Comparison of ENCODE assay signal across 26 cellular contexts in genomic region chr1:45659222-45659621, GRCh38. TPM values are rescaled to one million over a fixed set of nuclear protein-coding genes. Genes with fewer than 3 reads are reported as not detected.
DNase-seq lines count a peak whose midpoint lies in the region; ATAC-seq, FAIRE-seq and TF ChIP-seq lines count a peak whose summit lies in the region.
"Had no signal": no experiment of that assay in that cellular context is flagged by ENCODE, and none has a peak within 500 bp of the region (broad histone marks: within the 10 kb centered on the region; RNA-seq: fewer than 3 reads in every experiment).

No MANE protein-coding gene starts in this region.

- H3K79me2 ChIP-seq in mammary epithelial cell (ENCODE audit: insufficient read depth, low read length): peaks cover 76% of the 10 kb centered on the region
- H3K79me2 ChIP-seq in hepatocyte: peaks cover 94% of the 10 kb centered on the region

- no peak overlapping the region for H3K27ac ChIP-seq in mammary epithelial cell (ENCODE audit: insufficient read depth, low read depth, low read length)
- peak overlapping the region; percentile 14 for H3K27ac ChIP-seq in hepatocyte
- no peak overlapping the region for H3K27ac ChIP-seq in small intestine (ENCODE audit: low read depth in 1 of 2, low read length in 1 of 2)
- H3K27ac ChIP-seq: A549; BLaER1 treated with 17β-estradiol and CSF1 and Interleukin-3, amounts not matched to agents 10 nM and 100 nM had no signal

- no peak overlapping the region for H3K4me3 ChIP-seq in mammary epithelial cell (replicated peaks in 1 of 3; ENCODE audit: insufficient read depth in 1 of 3, low read depth in 2 of 3, low read length in 3 of 3)
- H3K4me3 ChIP-seq in hepatocyte: no peak overlapping the region
- H3K4me3 ChIP-seq in small intestine (ENCODE audit: low read depth in 1 of 2, low read length in 2 of 2): no peak overlapping the region
- H3K4me3 ChIP-seq: A549; BLaER1 treated with 17β-estradiol and CSF1 and Interleukin-3, amounts not matched to agents 10 nM and 100 nM; GM12878 had no signal

- POLR2A ChIA-PET in MCF 10A (lab: Yijun Ruan, JAX): interaction anchor here (1.0 to 1.1 kb wide), 2 partner anchors 10 to 27 kb away, joined by 3 to 5 read pairs; partner anchors contain the start of gene GPBP1L1

- BruUV-seq in MCF 10A (replicated peaks; lab: Mats Ljungman, UMichigan) (no TSS peak), mammary epithelial cell (replicated peaks; lab: Mats Ljungman, UMichigan) (no TSS peak)

- in situ Hi-C loops in mammary epithelial cell (cut with MboI; ENCODE audit: low sequenced_read_pairs in 2 of 2): loop anchor here in 1 of 2 donors (25.0 kb wide), 1 partner anchor 228 kb away; no protein-coding TSS in a partner anchor

- no peaks in the 10 kb centered on the region for H3K9me2 ChIP-seq in hepatocyte (replicated peaks; ENCODE audit: insufficient read depth)

- H3K27me3 ChIP-seq in mammary epithelial cell (ENCODE audit: insufficient read depth, low read length) (no peaks in the 10 kb centered on the region), hepatocyte (no peaks in the 10 kb centered on the region), small intestine (ENCODE audit: control insufficient read depth in 2 of 2, insufficient read depth in 2 of 2, low read length in 2 of 2) (no peaks in the 10 kb centered on the region)
- H3K27me3 ChIP-seq: BE2C; BLaER1 treated with 17β-estradiol and CSF1 and Interleukin-3, amounts not matched to agents 10 nM and 100 nM had no signal

- dilution Hi-C loops in mammary epithelial cell (cut with HindIII; ENCODE audit: low sequenced_read_pairs): no loop called here

- no peak for ATAC-seq in T-helper 17 cell
- ATAC-seq: A549, GM12878 had no signal

- no peaks in the 10 kb centered on the region for H3K4me1 ChIP-seq in mammary epithelial cell (ENCODE audit: insufficient read depth, low read length)
- peaks cover 6% of the 10 kb centered on the region for H3K4me1 ChIP-seq in hepatocyte (ENCODE audit: insufficient read depth)
- H3K4me1 ChIP-seq in small intestine (ENCODE audit: control insufficient read depth in 2 of 2, insufficient read depth in 1 of 2, low read depth in 1 of 2, low read length in 1 of 2): peaks cover 3 to 4% of the 10 kb centered on the region in 2 donors
- H3K4me1 ChIP-seq: A549; BE2C; BLaER1 treated with 17β-estradiol and CSF1 and Interleukin-3, amounts not matched to agents 10 nM and 100 nM had no signal

- peaks cover 14% of the 10 kb centered on the region for H3K4me1 Mint-ChIP-seq in MCF 10A (ENCODE audit: insufficient read depth, unreplicated experiment)
- peaks cover 14% of the 10 kb centered on the region for H3K4me1 Mint-ChIP-seq in T-helper 17 cell
- H3K4me1 Mint-ChIP-seq in progenitor cell of endocrine pancreas (ENCODE audit: low read depth): peaks cover 26% of the 10 kb centered on the region
- H3K4me1 Mint-ChIP-seq: CD14-positive monocyte had no signal

- FAIRE-seq in small intestine (lab: Jason Lieb, UNC): no peak
- FAIRE-seq: A549, D721Med, GM12878, GM18507, H54 had no signal

- no peak for TF ChIP-seq CTCF in MCF 10A (IDR thresholded peaks at IDR 0.05; ENCODE audit: unreplicated experiment)
- TF ChIP-seq CTCF in mammary epithelial cell (conservative IDR thresholded peaks at IDR 0.05 in 1 of 2, IDR thresholded peaks at IDR 0.05 in 1 of 2; ENCODE audit: extremely low read depth in 1 of 2, insufficient read depth in 1 of 2, low read depth in 1 of 2, low read length in 2 of 2): no peak
- TF ChIP-seq CTCF in hepatocyte (IDR thresholded peaks at IDR 0.05; ENCODE audit: poor library complexity): no peak
- no peak for TF ChIP-seq CTCF in progenitor cell of endocrine pancreas (IDR thresholded peaks at IDR 0.05; ENCODE audit: unreplicated experiment)

- DNase-seq in MCF 10A (ENCODE audit: unreplicated experiment): no peak
- no peak for DNase-seq in mammary epithelial cell
- DNase-seq in T-helper 17 cell: no peak
- no peak for DNase-seq in hepatocyte (ENCODE audit: low spot score)
- DNase-seq in progenitor cell of endocrine pancreas (ENCODE audit: low spot score, unreplicated experiment): no peak
- no peak for DNase-seq in NCI-H2107 (lab: John Stamatoyannopoulos, UW)
- DNase-seq in small intestine: no peak
- DNase-seq: 8988T; ACHN; AML-193; BE2C; CD4-positive, alpha-beta T cell; CD8-positive, alpha-beta memory T cell; DMS 273 treated with DMSO at 0.1 percent for 48 hours; DMS79; EL; GDM1; GOT3; HCEC 1CT had no signal

- H3K9me3 Mint-ChIP-seq in MCF 10A (ENCODE audit: unreplicated experiment) (no peaks in the 10 kb centered on the region), progenitor cell of endocrine pancreas (ENCODE audit: low read depth) (no peaks in the 10 kb centered on the region)
- H3K9me3 Mint-ChIP-seq: CD14-positive monocyte; CD4-positive, alpha-beta T cell; CD8-positive, alpha-beta memory T cell had no signal

- H3K9me3 ChIP-seq in mammary epithelial cell (replicated peaks; ENCODE audit: insufficient read depth, low read length): no peaks in the 10 kb centered on the region
- H3K9me3 ChIP-seq in T-helper 17 cell (ENCODE audit: control insufficient read depth, low read length, poor library complexity, severe bottlenecking): no peaks in the 10 kb centered on the region
- H3K9me3 ChIP-seq in hepatocyte (ENCODE audit: low read depth): no peaks in the 10 kb centered on the region
- no peaks in the 10 kb centered on the region for H3K9me3 ChIP-seq in small intestine (ENCODE audit: control insufficient read depth, low read depth)
- H3K9me3 ChIP-seq: A549; BE2C; BLaER1 treated with 17β-estradiol and CSF1 and Interleukin-3, amounts not matched to agents 10 nM and 100 nM had no signal

- no peak overlapping the region for H3K4me2 ChIP-seq in mammary epithelial cell (ENCODE audit: insufficient read depth, low read depth, low read length)
- H3K4me2 ChIP-seq in hepatocyte: peak overlapping the region; percentile 4
- H3K4me2 ChIP-seq: A549; BLaER1 treated with 17β-estradiol and CSF1 and Interleukin-3, amounts not matched to agents 10 nM and 100 nM had no signal

- no peak overlapping the region for H2AFZ ChIP-seq in mammary epithelial cell (ENCODE audit: low read depth, low read length)
- H2AFZ ChIP-seq in hepatocyte: no peak overlapping the region

- CTCF ChIA-PET in MCF 10A (lab: Yijun Ruan, JAX): no interaction called here
- CTCF ChIA-PET in mammary epithelial cell (lab: Charles Lee; ENCODE audit: low non-redundant PET): no interaction called here

- 92% methylated on average over 2 of the region's 2 CpGs for WGBS in mammary epithelial cell (ENCODE audit: low coverage, missing lambda C conversion rate)
- WGBS in hepatocyte (ENCODE audit: low lambda C conversion rate, missing lambda C conversion rate): 97% methylated on average over 2 of the region's 2 CpGs
- 68 to 89% (median 86%) methylated on average over 2 of the region's 2 CpGs for WGBS in small intestine, 3 donors

- peaks cover 89% of the 10 kb centered on the region for H3K36me3 Mint-ChIP-seq in MCF 10A (ENCODE audit: insufficient read depth, unreplicated experiment)
- peaks cover 2% of the 10 kb centered on the region for H3K36me3 Mint-ChIP-seq in T-helper 17 cell (ENCODE audit: low read depth)
- peaks cover 33% of the 10 kb centered on the region for H3K36me3 Mint-ChIP-seq in progenitor cell of endocrine pancreas (ENCODE audit: insufficient read depth)

- H4K20me1 ChIP-seq in mammary epithelial cell (ENCODE audit: insufficient read depth, low read length) (no peaks in the 10 kb centered on the region), hepatocyte (ENCODE audit: insufficient read depth, poor library complexity, severe bottlenecking) (peaks cover 45% of the 10 kb centered on the region)

- intact Hi-C loops in MCF 10A (cut with micrococcal nuclease): no loop called here
- intact Hi-C loops in mammary epithelial cell (cut with micrococcal nuclease): no loop called here

- H3K27ac Mint-ChIP-seq in MCF 10A (ENCODE audit: low read depth, unreplicated experiment) (peak overlapping the region; percentile 57), T-helper 17 cell (peak overlapping the region; percentile 70), progenitor cell of endocrine pancreas (peak overlapping the region; percentile 74)
- H3K27ac Mint-ChIP-seq: CD4-positive, alpha-beta T cell had no signal

- H3K36me3 ChIP-seq in mammary epithelial cell (ENCODE audit: insufficient read depth, low read length) (peaks cover 43% of the 10 kb centered on the region), hepatocyte (replicated peaks; ENCODE audit: insufficient read depth, low read depth) (no peaks in the 10 kb centered on the region), small intestine (ENCODE audit: control insufficient read depth in 2 of 2, insufficient read depth in 2 of 2, low read length in 2 of 2) (peaks cover 25 to 26% of the 10 kb centered on the region in 2 donors)

- H3K4me3 Mint-ChIP-seq in MCF 10A (ENCODE audit: unreplicated experiment): no peak overlapping the region
- no peak overlapping the region for H3K4me3 Mint-ChIP-seq in T-helper 17 cell
- no peak overlapping the region for H3K4me3 Mint-ChIP-seq in progenitor cell of endocrine pancreas (ENCODE audit: low read depth)
- H3K4me3 Mint-ChIP-seq: CD14-positive monocyte; CD4-positive, alpha-beta T cell; CD8-positive, alpha-beta memory T cell had no signal

- H3K27me3 Mint-ChIP-seq in MCF 10A (ENCODE audit: insufficient read depth, unreplicated experiment) (no peaks in the 10 kb centered on the region), T-helper 17 cell (no peaks in the 10 kb centered on the region), progenitor cell of endocrine pancreas (no peaks in the 10 kb centered on the region)
- H3K27me3 Mint-ChIP-seq: CD4-positive, alpha-beta T cell; CD8-positive, alpha-beta memory T cell had no signal

- no peak overlapping the region for H3K9ac ChIP-seq in mammary epithelial cell (ENCODE audit: insufficient read depth, low read length)
- H3K9ac ChIP-seq: BLaER1 treated with 17β-estradiol and CSF1 and Interleukin-3, amounts not matched to agents 10 nM and 100 nM had no signal

RNA-seq across cellular contexts. Expression of gene GPBP1L1, which starts 27.1 kb away (rescaled TPM):
- 105 and 116 TPM in 2 replicates for total RNA-seq in MCF 10A (2022)
- 100 to 1,000 TPM; 109 to 119 TPM for total RNA-seq in mammary epithelial cell
- polyA plus RNA-seq in mammary epithelial cell: 51.1 TPM
- polyA minus RNA-seq in mammary epithelial cell: 220 TPM
- total RNA-seq in T-helper 17 cell: 100 to 1,000 TPM; 124 to 152 TPM
- 95.8 and 115 TPM in 2 replicates for total RNA-seq in hepatocyte
- polyA plus RNA-seq in hepatocyte: 56.9 and 67.9 TPM in 2 replicates
- total RNA-seq in progenitor cell of endocrine pancreas: 137 and 153 TPM in 2 replicates
- polyA plus RNA-seq in small intestine: 100 to 1,000 TPM in 1 of 3 donors, 10 to 100 TPM in 2; 74.2 to 112 (median 91.1) TPM

RNA-seq across cellular contexts. Expression of gene TMEM69, which starts 28.8 kb away (rescaled TPM):
- total RNA-seq in MCF 10A (2022) (17.1 and 21.1 TPM in 2 replicates), mammary epithelial cell (10 to 100 TPM; 16.0 to 30.4 TPM), T-helper 17 cell (10 to 100 TPM; 11.9 to 13.2 TPM), hepatocyte (30.1 and 33.5 TPM in 2 replicates), progenitor cell of endocrine pancreas (28.1 and 28.8 TPM in 2 replicates)
- polyA plus RNA-seq in mammary epithelial cell (53.7 TPM), hepatocyte (30.6 and 36.5 TPM in 2 replicates), small intestine (10 to 100 TPM; 13.2 to 25.1 (median 13.8) TPM)
- polyA minus RNA-seq in mammary epithelial cell: 46.2 TPM

RNA-seq across cellular contexts. Expression of gene CCDC17, which starts 35.4 kb away (rescaled TPM):
- total RNA-seq in MCF 10A (2022) (3.9 and 4.9 TPM in 2 replicates), mammary epithelial cell (1 to 10 TPM; 1.8 to 2.7 TPM), T-helper 17 cell (1 to 10 TPM; 5.1 to 5.7 TPM), hepatocyte (1.3 and 1.4 TPM in 2 replicates), progenitor cell of endocrine pancreas (5.8 and 6.1 TPM in 2 replicates)
- polyA plus RNA-seq in mammary epithelial cell (0.17 TPM), hepatocyte (0.73 and 1.4 TPM in 2 replicates), small intestine (1 to 10 TPM; 1.5 to 8.3 (median 5.1) TPM)
- 2.5 TPM for polyA minus RNA-seq in mammary epithelial cell
- polyA plus RNA-seq: CD14-positive monocyte had no signal
